Comparison of ENCODE assay signal across 22 cellular contexts in the genomic region with DNA sequence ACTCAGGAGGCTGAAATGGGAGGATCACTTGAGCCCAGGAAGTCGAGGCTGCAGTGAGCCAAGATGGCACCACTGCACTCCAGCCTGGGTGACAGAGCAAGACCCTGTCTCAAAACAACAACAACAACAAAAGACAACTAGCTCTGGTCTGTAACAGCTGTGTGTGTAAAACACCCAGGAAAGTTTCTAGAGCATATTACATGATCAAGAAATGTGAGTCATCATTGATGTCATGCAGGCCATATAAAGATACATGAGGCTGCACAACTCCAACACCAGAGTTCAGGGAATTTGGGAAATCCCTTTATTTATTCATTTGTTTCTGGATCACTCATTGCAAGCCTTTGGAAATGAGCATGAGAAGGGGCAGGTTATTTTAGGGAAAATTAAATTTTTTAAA.
"Had no signal": no experiment of that assay in that cellular context is flagged by ENCODE, and none has a peak within 500 bp of the region (broad histone marks: within the 10 kb centered on the region; RNA-seq: fewer than 3 reads in every experiment).

No MANE protein-coding gene starts in this region.

- ATAC-seq: activated T-cell treated with anti-CD3 and anti-CD28 coated beads, Interleukin-2, amount 50 U/mL, for 72 hours; effector memory CD8-positive, alpha-beta T cell; gastroesophageal sphincter; heart left ventricle; stimulated activated effector memory CD8-positive, alpha-beta T cell treated with anti-CD3 and anti-CD28 coated beads, Interleukin-12 subunit alpha, Interleukin-12 subunit beta, amount 100 ng/mL, for 72 hours had no signal

- H3K4me3 ChIP-seq: adrenal gland, gastroesophageal sphincter, heart left ventricle, left ventricle myocardium inferior, right atrium auricular region, smooth muscle cell, stomach, testis, upper lobe of left lung had no signal

- DNase-seq: activated CD4-positive, CD25-positive, alpha-beta regulatory T cell treated with anti-CD3 and anti-CD28 coated beads, Interleukin-2, amount 50 U/mL, for 72 hours; activated CD8-positive, alpha-beta memory T cell treated with anti-CD3 and anti-CD28 coated beads for 24 hours; activated CD8-positive, alpha-beta memory T cell treated with anti-CD3 and anti-CD28 coated beads, Interleukin-2, amount 50 U/mL, for 48 hours; activated gamma-delta T cell; activated T-cell treated with anti-CD3 and anti-CD28 coated beads, Interleukin-2, amount 50 U/mL, for 72 hours; adrenal gland; cerebellar nuclear complex; effector memory CD8-positive, alpha-beta T cell; heart left ventricle; kidney glomerular epithelial cell; left ventricle myocardium inferior; mammary epithelial cell; occipital lobe; stimulated activated CD4-positive, alpha-beta T cell treated with anti-CD3 and anti-CD28 coated beads, Interleukin-4, amount 100 ng/mL, for 24 hours; stomach; T-helper 2 cell; testis; upper lobe of left lung had no signal
